ENCODE assay signal across 29 cellular contexts in the genomic region with DNA sequence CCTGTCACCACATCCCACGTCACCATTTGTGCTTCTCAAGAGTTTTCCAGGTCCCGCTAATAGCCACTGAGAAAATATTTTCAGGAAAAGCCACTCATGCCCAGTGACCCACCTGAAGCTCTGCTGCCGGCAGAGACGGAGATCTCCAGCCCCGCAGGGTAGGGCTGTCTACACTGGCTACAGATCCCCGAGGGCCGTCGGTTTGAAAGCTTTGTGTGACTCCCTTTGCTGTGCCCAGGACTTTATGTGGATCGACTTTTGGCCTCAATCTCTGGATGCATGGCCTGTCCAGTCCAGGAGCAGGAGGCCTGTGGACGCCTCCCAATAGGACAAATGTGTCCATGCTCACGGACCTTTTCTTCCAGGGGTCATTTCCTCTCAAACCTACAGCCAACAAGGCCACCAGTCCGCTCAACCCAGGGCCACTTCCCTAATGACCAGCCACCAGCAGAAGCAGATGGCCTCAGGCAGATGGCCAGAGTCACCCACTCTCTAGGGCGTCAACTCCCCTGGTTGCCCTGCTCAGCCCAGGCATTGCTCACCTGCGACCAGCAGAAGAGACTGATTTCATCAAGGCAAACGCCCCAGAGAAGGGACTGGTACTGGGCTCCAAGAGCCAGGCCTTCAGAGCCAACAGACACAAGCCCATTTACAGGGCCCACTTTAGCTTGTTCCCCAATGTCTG.
DNase-seq lines count a peak whose midpoint lies in the region; ATAC-seq and TF ChIP-seq lines count a peak whose summit lies in the region.
"Had no signal": no experiment of that assay in that cellular context is flagged by ENCODE, and none has a peak within 500 bp of the region (broad histone marks: within the 10 kb centered on the region; RNA-seq: fewer than 3 reads in every experiment).

No MANE protein-coding gene starts in this region.

- no peaks in the 10 kb centered on the region for H3K36me3 Mint-ChIP-seq in immature natural killer cell
- H3K36me3 Mint-ChIP-seq in stimulated activated effector memory CD8-positive, alpha-beta T cell treated with anti-CD3 and anti-CD28 coated beads, Interleukin-12 subunit alpha, Interleukin-12 subunit beta, amount 100 ng/mL, for 72 hours, result no peaks in the 10 kb centered on the region
- H3K36me3 Mint-ChIP-seq: mesothelial cell of epicardium, naive B cell had no signal

- no peak for ATAC-seq in stimulated activated effector memory CD8-positive, alpha-beta T cell treated with anti-CD3 and anti-CD28 coated beads, Interleukin-12 subunit alpha, Interleukin-12 subunit beta, amount 100 ng/mL, for 72 hours
- ATAC-seq in HG03097 (IDR thresholded peaks at IDR 0.05; ENCODE audit: low FRiP score, unreplicated experiment), result no peak
- ATAC-seq in GM19397 (IDR thresholded peaks at IDR 0.05; ENCODE audit: unreplicated experiment), result no peak
- ATAC-seq: A549, body of pancreas, SK-N-SH treated with all-trans-retinoic acid at 6 μM for 48 hours had no signal

- CTCF ChIA-PET in RWPE1 (lab: Yijun Ruan, JAX), result no interaction called here

- DNase-seq in activated effector memory CD4-positive, alpha-beta T cell treated with anti-CD3 and anti-CD28 coated beads, Interleukin-2, amount 50 U/mL, for 16 hours, result peak; percentile 45
- DNase-seq in activated effector memory CD4-positive, alpha-beta T cell treated with Interleukin-2 at 50 U/mL for 16 hours, result no peak
- DNase-seq in RWPE1 (ENCODE audit: low spot score) (no peak), immature natural killer cell (no peak), SHP77 (lab: John Stamatoyannopoulos, UW) (no peak)
- no peak for DNase-seq in stimulated activated effector memory CD8-positive, alpha-beta T cell treated with anti-CD3 and anti-CD28 coated beads, Interleukin-12 subunit alpha, Interleukin-12 subunit beta, amount 100 ng/mL, for 72 hours (ENCODE audit: low spot score in 2 of 2)
- DNase-seq: AML-193, body of pancreas, cerebellar nuclear complex, DMS 273 treated with DMSO at 0.1 percent for 48 hours, esophagus squamous epithelium, foreskin melanocyte, heart left ventricle, kidney, naive B cell, NCI-H2029, NCI-H2227 treated with DMSO at 0.1 percent for 48 hours, NCI-H526 treated with DMSO at 0.1 percent for 48 hours had no signal

- TF ChIP-seq CTCF in RWPE1 (conservative IDR thresholded peaks at IDR 0.05; ENCODE audit: low read depth), result no peak

- H3K27ac ChIP-seq in RWPE1, result peak overlapping the region; percentile 89
- H3K27ac ChIP-seq: A549, body of pancreas, dorsolateral prefrontal cortex, heart left ventricle, HL-60, KMS-11 had no signal

- peak overlapping the region in 5 of 6 donors; percentile 43 to 94 (median 74) for H3K27ac Mint-ChIP-seq in immature natural killer cell
- peak overlapping the region; percentile 76 for H3K27ac Mint-ChIP-seq in stimulated activated effector memory CD8-positive, alpha-beta T cell treated with anti-CD3 and anti-CD28 coated beads, Interleukin-12 subunit alpha, Interleukin-12 subunit beta, amount 100 ng/mL, for 72 hours
- H3K27ac Mint-ChIP-seq: activated naive CD4-positive, alpha-beta T cell treated with anti-CD3 and anti-CD28 coated beads for 36 hours; mesothelial cell of epicardium had no signal

- peak overlapping the region in 2 of 5 donors; percentile 0 to 8 for H3K4me3 Mint-ChIP-seq in immature natural killer cell
- no peak overlapping the region for H3K4me3 Mint-ChIP-seq in stimulated activated effector memory CD8-positive, alpha-beta T cell treated with anti-CD3 and anti-CD28 coated beads, Interleukin-12 subunit alpha, Interleukin-12 subunit beta, amount 100 ng/mL, for 72 hours
- H3K4me3 Mint-ChIP-seq: activated CD4-positive, alpha-beta T cell treated with anti-CD3 and anti-CD28 coated beads for 36 hours; activated naive CD4-positive, alpha-beta T cell treated with anti-CD3 and anti-CD28 coated beads for 36 hours; mesothelial cell of epicardium had no signal

- POLR2A ChIA-PET in RWPE1 (lab: Yijun Ruan, JAX; ENCODE audit: low non-redundant PET), result no interaction called here

- peaks cover 6 to 8% (median 8%) of the 10 kb centered on the region in 3 donors for H3K27me3 Mint-ChIP-seq in immature natural killer cell (ENCODE audit: low read depth in 3 of 3)
- H3K27me3 Mint-ChIP-seq: activated CD4-positive, alpha-beta T cell treated with anti-CD3 and anti-CD28 coated beads for 36 hours; naive B cell; stimulated activated naive CD8-positive, alpha-beta T cell treated with anti-CD3 and anti-CD28 coated beads, Interleukin-15, amount 100 ng/mL, for 72 hours had no signal

- H3K9me3 Mint-ChIP-seq in immature natural killer cell, result no peaks in the 10 kb centered on the region
- no peaks in the 10 kb centered on the region for H3K9me3 Mint-ChIP-seq in stimulated activated effector memory CD8-positive, alpha-beta T cell treated with anti-CD3 and anti-CD28 coated beads, Interleukin-12 subunit alpha, Interleukin-12 subunit beta, amount 100 ng/mL, for 72 hours
- H3K9me3 Mint-ChIP-seq: activated naive CD4-positive, alpha-beta T cell treated with anti-CD3 and anti-CD28 coated beads for 36 hours; mesothelial cell of epicardium; naive B cell; stimulated activated naive CD8-positive, alpha-beta T cell treated with anti-CD3 and anti-CD28 coated beads, Interleukin-15, amount 100 ng/mL, for 72 hours had no signal

- peaks cover 16 to 26% of the 10 kb centered on the region in 2 donors for H3K4me1 Mint-ChIP-seq in immature natural killer cell
- H3K4me1 Mint-ChIP-seq in stimulated activated effector memory CD8-positive, alpha-beta T cell treated with anti-CD3 and anti-CD28 coated beads, Interleukin-12 subunit alpha, Interleukin-12 subunit beta, amount 100 ng/mL, for 72 hours, result peaks cover 23% of the 10 kb centered on the region
